Comparison of ENCODE assay signal across 5 cellular contexts in the genomic region with DNA sequence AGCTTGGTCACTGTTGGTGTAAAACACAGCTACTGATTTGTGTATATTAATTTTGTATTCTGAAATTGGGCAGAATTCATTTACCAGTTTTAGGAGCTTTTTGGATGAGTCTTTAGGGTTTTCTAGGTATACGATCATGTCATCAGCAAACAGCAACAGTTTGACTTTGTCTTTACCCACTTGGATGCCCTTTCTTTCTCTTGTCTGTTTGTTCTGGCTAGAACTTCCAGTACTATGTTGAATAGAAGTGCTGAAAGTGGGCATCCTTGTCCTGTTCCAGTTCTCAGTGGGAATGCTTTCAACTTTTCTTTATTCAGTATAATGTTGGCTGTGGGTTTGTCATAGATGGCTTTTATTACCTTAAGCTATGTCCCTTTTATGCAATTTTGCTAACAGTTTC. TPM values are rescaled to one million over a fixed set of nuclear protein-coding genes. Genes with fewer than 3 reads are reported as not detected.
"Had no signal": no experiment of that assay in that cellular context is flagged by ENCODE, and none has a peak within 500 bp of the region (broad histone marks: within the 10 kb centered on the region; RNA-seq: fewer than 3 reads in every experiment).

No MANE protein-coding gene starts in this region.

RNA-seq across cellular contexts. Expression of gene PRLHR, which starts 49.8 kb away (rescaled TPM):
- total RNA-seq: HepG2, HT-29, HT1080, IMR-90, K562 had no signal
